In the genomic region with DNA sequence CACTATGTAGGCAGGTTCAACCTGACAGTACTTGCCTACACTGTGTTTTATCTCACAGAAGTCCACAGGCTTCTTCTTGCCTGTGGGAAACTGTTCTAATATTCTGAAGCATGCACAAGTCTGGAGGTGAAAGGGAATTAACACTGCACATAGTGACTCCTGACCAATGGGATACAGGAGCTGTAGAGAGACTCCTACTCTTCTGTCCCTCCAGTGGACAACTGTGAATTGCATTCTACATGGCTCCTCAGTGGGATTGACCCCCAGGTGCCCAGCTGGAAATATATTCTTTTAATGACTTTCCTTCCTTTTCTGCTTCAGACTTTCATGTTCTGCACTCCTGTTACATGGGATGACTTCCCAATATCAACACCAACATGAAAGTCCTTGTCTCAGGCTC, we compare ENCODE assay signal across 8 cellular contexts. TPM values are rescaled to one million over a fixed set of nuclear protein-coding genes. Genes with fewer than 3 reads are reported as not detected.
A peak's percentile ranks its signal among the peaks of the same experiment; 100 is the strongest.
DNase-seq lines count a peak whose midpoint lies in the region; ATAC-seq and TF ChIP-seq lines count a peak whose summit lies in the region.
"Had no signal": no experiment of that assay in that cellular context is flagged by ENCODE, and none has a peak within 500 bp of the region (broad histone marks: within the 10 kb centered on the region; RNA-seq: fewer than 3 reads in every experiment).

No MANE protein-coding gene starts in this region.

- H3K9me3 Mint-ChIP-seq in naive thymus-derived CD4-positive, alpha-beta T cell, result no peaks in the 10 kb centered on the region

- TF ChIP-seq CTCF in GM12875 (IDR thresholded peaks at IDR 0.05; ENCODE audit: borderline replicate concordance, insufficient read depth, low read depth, low read length), result peak; percentile 14; the same call in 1 of the 2 replicates
- peak; percentile 59 for TF ChIP-seq CTCF in astrocyte of the cerebellum (IDR thresholded peaks at IDR 0.05; ENCODE audit: low read depth, low read length, missing control alignments)
- no peak for TF ChIP-seq CTCF in uterus (IDR thresholded peaks at IDR 0.05)

- no peak overlapping the region for H3K27ac Mint-ChIP-seq in naive thymus-derived CD4-positive, alpha-beta T cell

- H3K4me3 ChIP-seq in GM12875 (ENCODE audit: low read depth, low read length) (no peak overlapping the region), astrocyte of the cerebellum (ENCODE audit: low read depth, low read length) (no peak overlapping the region), uterus (no peak overlapping the region)
- no peak overlapping the region for H3K4me3 ChIP-seq in naive thymus-derived CD4-positive, alpha-beta T cell (ENCODE audit: low read length)

- ATAC-seq in HG03159 (IDR thresholded peaks at IDR 0.05; ENCODE audit: unreplicated experiment), result peak; percentile 88
- peak; percentile 51 for ATAC-seq in naive thymus-derived CD4-positive, alpha-beta T cell

- H3K36me3 ChIP-seq in naive thymus-derived CD4-positive, alpha-beta T cell (ENCODE audit: control insufficient read depth in 2 of 3, insufficient read depth in 3 of 3, low read length in 3 of 3), result no peaks in the 10 kb centered on the region
- H3K36me3 ChIP-seq in uterus, result no peaks in the 10 kb centered on the region

- H3K36me3 Mint-ChIP-seq in naive thymus-derived CD4-positive, alpha-beta T cell, result no peaks in the 10 kb centered on the region

- POLR2A ChIA-PET in naive thymus-derived CD4-positive, alpha-beta T cell (lab: Charles Lee), result no interaction called here

- TF ChIP-seq POLR2A in uterus (IDR thresholded peaks at IDR 0.05), result no peak

- peaks cover 0 to 6% (median 0%) of the 10 kb centered on the region in 5 donors for H3K27me3 Mint-ChIP-seq in naive thymus-derived CD4-positive, alpha-beta T cell

- CTCF ChIA-PET in naive thymus-derived CD4-positive, alpha-beta T cell (lab: Charles Lee), result no interaction called here

- in situ Hi-C loops in astrocyte of the cerebellum (cut with HindIII; ENCODE audit: low sequenced_read_pairs), result no loop called here

- no peaks in the 10 kb centered on the region for H3K27me3 ChIP-seq in naive thymus-derived CD4-positive, alpha-beta T cell (ENCODE audit: control insufficient read depth in 2 of 2, insufficient read depth in 2 of 2, low read length in 2 of 2)
- H3K27me3 ChIP-seq in uterus, result no peaks in the 10 kb centered on the region

- intact Hi-C loops in naive thymus-derived CD4-positive, alpha-beta T cell (cut with micrococcal nuclease), result no loop called here
- intact Hi-C loops in uterus (cut with DNase I; ENCODE audit: low total_unique reads), result no loop called here

- no peak overlapping the region for H3K27ac ChIP-seq in naive thymus-derived CD4-positive, alpha-beta T cell (ENCODE audit: low read depth, low read length)
- no peak overlapping the region for H3K27ac ChIP-seq in uterus

- DNase-seq in astrocyte of the cerebellum (ENCODE audit: low read depth), result no peak
- DNase-seq in naive thymus-derived CD4-positive, alpha-beta T cell, result no peak
- DNase-seq in nucleus accumbens (lab: John Stamatoyannopoulos, UW), result no peak
- DNase-seq in stimulated activated CD8-positive, alpha-beta memory T cell treated with anti-CD3 and anti-CD28 coated beads, Interleukin-4, amount 100 ng/mL, for 48 hours, result no peak
- no peak for DNase-seq in uterus
- DNase-seq: right cardiac atrium had no signal

- no peaks in the 10 kb centered on the region for H3K9me3 ChIP-seq in naive thymus-derived CD4-positive, alpha-beta T cell (ENCODE audit: control insufficient read depth in 2 of 3, low read length in 3 of 3)
- H3K9me3 ChIP-seq in uterus, result no peaks in the 10 kb centered on the region

- H3K4me3 Mint-ChIP-seq in naive thymus-derived CD4-positive, alpha-beta T cell, result no peak overlapping the region

- no peaks in the 10 kb centered on the region for H3K4me1 Mint-ChIP-seq in naive thymus-derived CD4-positive, alpha-beta T cell

- no peaks in the 10 kb centered on the region for H3K4me1 ChIP-seq in naive thymus-derived CD4-positive, alpha-beta T cell (ENCODE audit: control insufficient read depth in 2 of 2, insufficient read depth in 2 of 2, low read length in 2 of 2)
- H3K4me1 ChIP-seq in uterus, result no peaks in the 10 kb centered on the region

RNA-seq across cellular contexts. Expression of a gene that starts 8.2 kb away (rescaled TPM):
- total RNA-seq in naive thymus-derived CD4-positive, alpha-beta T cell, result 10 to 100 TPM in 4 of 5 experiments, 1 to 10 TPM in 1; 8.0 to 17.0 (median 14.2) TPM
- polyA plus RNA-seq in naive thymus-derived CD4-positive, alpha-beta T cell, result 10 to 100 TPM; 15.4 to 17.7 TPM
- 10 to 100 TPM in 3 of 4 donors, 1 to 10 TPM in 1; 9.0 to 53.5 (median 34.6) TPM for total RNA-seq in uterus

RNA-seq across cellular contexts. Expression of a gene that starts 57.3 kb away (rescaled TPM):
- total RNA-seq in naive thymus-derived CD4-positive, alpha-beta T cell, result under 1 TPM; 0.05 to 0.32 (median 0.16) TPM
- polyA plus RNA-seq in naive thymus-derived CD4-positive, alpha-beta T cell, result not detected
- 10 to 100 TPM in 2 of 4 donors, 1 to 10 TPM in 2; 4.6 to 27.7 (median 10.8) TPM for total RNA-seq in uterus

Comparison
In these comparisons a context has a peak if more than half of its experiments do, and no peak if none do; other contexts are left out.
1. CTCF ChIP-seq: peak in GM12875 (single experiment) and astrocyte of the cerebellum (single experiment); none in uterus (0 of 4).
2. RNA of a gene that starts 57.3 kb away (total RNA-seq): 4.6 to 27.7 TPM in uterus; 0.05 to 0.32 TPM in naive thymus-derived CD4-positive, alpha-beta T cell; every median in the first group is over 4 times any median in the second.